ENCODE assay signal across 27 cellular contexts in the genomic region with DNA sequence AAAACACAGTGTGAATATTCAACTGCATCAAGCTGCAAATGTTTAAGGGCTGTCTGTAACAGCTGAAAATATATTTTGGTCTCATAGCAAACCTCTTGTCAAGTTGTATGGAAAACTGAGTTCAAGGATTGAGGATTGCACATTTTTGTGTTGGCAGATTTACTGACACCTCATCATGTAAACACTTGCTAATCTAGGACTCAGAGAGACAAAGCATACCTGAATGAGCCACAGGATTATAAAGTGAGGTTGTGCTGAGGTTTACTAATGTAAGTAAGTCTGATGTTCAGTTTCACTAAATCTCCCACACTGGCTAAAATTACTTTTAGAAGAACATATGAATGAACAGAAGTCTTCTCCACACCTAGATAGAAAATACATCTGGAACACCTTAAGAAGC.
DNase-seq lines count a peak whose midpoint lies in the region; ATAC-seq, FAIRE-seq and TF ChIP-seq lines count a peak whose summit lies in the region.
"Had no signal": no experiment of that assay in that cellular context is flagged by ENCODE, and none has a peak within 500 bp of the region (broad histone marks: within the 10 kb centered on the region; RNA-seq: fewer than 3 reads in every experiment).

No MANE protein-coding gene starts in this region.

- H3K9me2 ChIP-seq in PC-3 (replicated peaks; ENCODE audit: low read length), result no peaks in the 10 kb centered on the region

- H3K4me1 ChIP-seq in PC-3 (ENCODE audit: insufficient read depth, low read length) (no peaks in the 10 kb centered on the region), BE2C (no peaks in the 10 kb centered on the region)
- H3K4me1 ChIP-seq: Caco-2, SJSA1 had no signal

- no peaks in the 10 kb centered on the region for H3K36me3 ChIP-seq in PC-3 (ENCODE audit: low read depth, low read length)
- H3K36me3 ChIP-seq in BE2C, result no peaks in the 10 kb centered on the region
- H3K36me3 ChIP-seq: SJSA1 had no signal

- peak; percentile 88 for FAIRE-seq in D721Med (lab: Jason Lieb, UNC)
- FAIRE-seq: GM12878, H1, HTR-8/SVneo had no signal

- ATAC-seq in PC-3, result no peak
- ATAC-seq in GM19452 (IDR thresholded peaks at IDR 0.05; ENCODE audit: unreplicated experiment), result no peak
- ATAC-seq: CD8-positive, alpha-beta T cell; GM12878 had no signal

- H3K27ac ChIP-seq in PC-3 (ENCODE audit: low read length), result no peak overlapping the region
- H3K27ac ChIP-seq: SJSA1 had no signal

- DNase-seq in D721Med (ENCODE audit: insufficient read length, low spot score) (no peak), PC-3 (peak; percentile 1), epithelial cell of esophagus (ENCODE audit: low read depth) (peak; percentile 59), renal cortical epithelial cell (ENCODE audit: low read depth) (peak; percentile 1), BE2C (no peak)
- DNase-seq in activated CD8-positive, alpha-beta memory T cell treated with anti-CD3 and anti-CD28 coated beads, Interleukin-2, amount 50 U/mL, for 48 hours, result no peak
- DNase-seq: AML-193; C1 segment of cervical spinal cord; Caco-2; CD8-positive, alpha-beta T cell; DMS 273 treated with DMSO at 0.1 percent for 48 hours; DMS79; EL; GDM1; HCEC 1CT; KBM-7; MM.1S; NCI-H1048; NCI-H1694; NCI-H2029 treated with DMSO at 0.1 percent for 48 hours; NCI-H2227 treated with DMSO at 0.1 percent for 48 hours; NCI-H510A had no signal

- CTCF ChIA-PET in PC-3 (lab: Charles Lee), result no interaction called here

- no TSS peak for BruUV-seq in PC-3 (replicated peaks; lab: Mats Ljungman, UMichigan)

- H4K20me1 ChIP-seq in PC-3 (ENCODE audit: low read length), result no peaks in the 10 kb centered on the region

- H3F3A ChIP-seq in PC-3 (ENCODE audit: low read length, unreplicated experiment), result no peaks in the 10 kb centered on the region

- no peak overlapping the region for H3K4me2 ChIP-seq in PC-3 (ENCODE audit: low read length)

- H3K27me3 ChIP-seq in PC-3 (ENCODE audit: low read length) (no peaks in the 10 kb centered on the region), BE2C (no peaks in the 10 kb centered on the region)
- H3K27me3 ChIP-seq: SJSA1 had no signal

- no peaks in the 10 kb centered on the region for H3K9me3 ChIP-seq in PC-3 (ENCODE audit: low read length)
- H3K9me3 ChIP-seq in BE2C, result no peaks in the 10 kb centered on the region
- H3K9me3 ChIP-seq: Caco-2, SJSA1 had no signal

- H2AFZ ChIP-seq in PC-3 (ENCODE audit: low read length), result no peak overlapping the region

- H3K79me2 ChIP-seq in PC-3 (ENCODE audit: low read length), result no peaks in the 10 kb centered on the region

- no peak overlapping the region for H3K9ac ChIP-seq in PC-3 (ENCODE audit: low read length)

- intact Hi-C loops in PC-3 (cut with micrococcal nuclease), result no loop called here

- H3K4me3 ChIP-seq in PC-3 (ENCODE audit: low read length) (no peak overlapping the region), epithelial cell of esophagus (ENCODE audit: low read length) (no peak overlapping the region), BE2C (ENCODE audit: low read depth, low read length) (no peak overlapping the region)
- H3K4me3 ChIP-seq: GM12878, SJSA1 had no signal

- POLR2A ChIA-PET in PC-3 (lab: Charles Lee; ENCODE audit: unreplicated experiment), result no interaction called here

- no peak for TF ChIP-seq CTCF in D721Med (IDR thresholded peaks at IDR 0.05; ENCODE audit: insufficient read depth, missing control alignments)
- TF ChIP-seq CTCF in PC-3 (conservative IDR thresholded peaks at IDR 0.05; ENCODE audit: low read depth, low read length), result no peak
- no peak for TF ChIP-seq CTCF in epithelial cell of esophagus (IDR thresholded peaks at IDR 0.05; ENCODE audit: insufficient read depth, low read depth, low read length, missing control alignments)
- TF ChIP-seq CTCF in BE2C (IDR thresholded peaks at IDR 0.05; ENCODE audit: low read depth, low read length), result no peak

Comparison
In these comparisons a context has a peak if more than half of its experiments do, and no peak if none do; other contexts are left out.
1. DNase-seq: peak in PC-3 (single experiment), epithelial cell of esophagus (single experiment) and renal cortical epithelial cell (single experiment); none in D721Med (single experiment), activated CD8-positive, alpha-beta memory T cell treated with anti-CD3 and anti-CD28 coated beads, Interleukin-2, amount 50 U/mL, for 48 hours (single experiment) and BE2C (single experiment).